Comparison of ENCODE assay signal across 8 cellular contexts in the genomic region with DNA sequence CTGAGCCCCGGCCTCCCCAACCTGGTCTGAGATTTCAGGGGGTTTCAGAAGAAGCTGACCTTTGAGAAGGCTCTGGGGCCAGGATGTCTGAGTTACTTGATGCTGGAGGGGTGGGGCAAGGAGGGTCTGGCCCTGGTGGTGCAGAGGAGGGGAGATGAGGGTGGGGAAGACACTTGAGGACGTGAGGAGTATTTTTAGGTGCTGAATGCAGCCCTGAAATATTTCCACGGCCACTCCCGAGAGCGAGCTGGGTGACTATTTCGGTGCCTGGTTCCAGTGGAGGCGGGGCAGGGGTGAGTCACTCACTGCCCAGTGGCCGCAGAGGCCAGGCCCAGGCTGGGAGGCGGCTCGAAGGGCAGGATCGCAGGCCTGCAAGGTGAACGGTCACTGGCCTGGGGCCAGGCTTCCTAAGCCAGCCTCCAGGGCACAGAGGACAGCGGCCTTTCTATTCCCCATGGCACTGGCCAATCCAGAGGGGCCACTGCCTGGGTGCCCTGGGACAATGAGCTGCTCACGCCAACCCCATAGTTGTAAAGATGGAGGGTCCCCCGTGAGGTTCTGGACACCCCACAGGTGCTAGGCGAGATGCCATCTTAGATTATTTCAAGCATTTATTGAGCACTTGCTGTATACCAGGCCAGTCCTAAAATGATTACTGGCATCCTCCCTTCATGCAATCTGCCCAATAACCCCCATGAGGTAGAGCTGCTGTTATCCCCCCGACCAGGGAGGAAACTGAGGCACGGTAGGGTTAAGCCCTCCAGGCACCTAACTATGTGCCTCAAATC. TPM values are rescaled to one million over a fixed set of nuclear protein-coding genes. Genes with fewer than 3 reads are reported as not detected.
DNase-seq lines count a peak whose midpoint lies in the region; ATAC-seq and TF ChIP-seq lines count a peak whose summit lies in the region.

No MANE protein-coding gene starts in this region.

- peaks cover 10% of the 10 kb centered on the region for H3K36me3 Mint-ChIP-seq in stimulated activated memory B cell treated with anti-CD40 and anti-IgM and Interleukin-4, amounts not matched to agents 10 μg/mL and 1 μg/mL and 100 μg/mL, for 72 hours

- ATAC-seq in stimulated activated memory B cell treated with anti-CD40 and anti-IgM and Interleukin-4, amounts not matched to agents 10 μg/mL and 1 μg/mL and 100 μg/mL, for 72 hours: no peak
- ATAC-seq in GM21381 (IDR thresholded peaks at IDR 0.05; ENCODE audit: unreplicated experiment): no peak

- H3K4me3 ChIP-seq in adipocyte (ENCODE audit: low read length): peak overlapping the region; percentile 27
- no peak overlapping the region for H3K4me3 ChIP-seq in right atrium auricular region
- no peak overlapping the region for H3K4me3 ChIP-seq in BE2C (ENCODE audit: low read depth, low read length)

- H3K36me3 ChIP-seq in adipocyte (ENCODE audit: control insufficient read depth, insufficient read depth, low read length, severe bottlenecking) (no peaks in the 10 kb centered on the region), right atrium auricular region (no peaks in the 10 kb centered on the region), BE2C (peaks cover 3% of the 10 kb centered on the region)

- no peaks in the 10 kb centered on the region for H3K9me3 ChIP-seq in adipocyte (ENCODE audit: control insufficient read depth, low read length)
- H3K9me3 ChIP-seq in right atrium auricular region: no peaks in the 10 kb centered on the region
- no peaks in the 10 kb centered on the region for H3K9me3 ChIP-seq in BE2C

- TF ChIP-seq CTCF in right atrium auricular region (IDR thresholded peaks at IDR 0.05) (no peak), BE2C (IDR thresholded peaks at IDR 0.05; ENCODE audit: low read depth, low read length) (no peak)

- no peaks in the 10 kb centered on the region for H3K27me3 ChIP-seq in adipocyte (replicated peaks; ENCODE audit: control insufficient read depth, insufficient read depth, low read length)
- no peaks in the 10 kb centered on the region for H3K27me3 ChIP-seq in right atrium auricular region
- no peaks in the 10 kb centered on the region for H3K27me3 ChIP-seq in BE2C

- H3K4me1 ChIP-seq in adipocyte (ENCODE audit: control insufficient read depth, insufficient read depth, low read length): peaks cover 41% of the 10 kb centered on the region
- H3K4me1 ChIP-seq in right atrium auricular region: peaks cover 0 to 59% of the 10 kb centered on the region in 2 donors
- H3K4me1 ChIP-seq in BE2C: peaks cover 24% of the 10 kb centered on the region

- no peak overlapping the region for H3K4me3 Mint-ChIP-seq in stimulated activated memory B cell treated with anti-CD40 and anti-IgM and Interleukin-4, amounts not matched to agents 10 μg/mL and 1 μg/mL and 100 μg/mL, for 72 hours

- DNase-seq in HK-2 (ENCODE audit: unreplicated experiment): peak; percentile 85
- DNase-seq in adipocyte (ENCODE audit: low read depth): peak; percentile 72
- peak; percentile 92 for DNase-seq in right atrium auricular region (ENCODE audit: low spot score)
- no peak for DNase-seq in BE2C
- no peak for DNase-seq in NCI-H2107 (lab: John Stamatoyannopoulos, UW)
- no peak for DNase-seq in COLO668 (lab: John Stamatoyannopoulos, UW; ENCODE audit: unreplicated experiment)

- no peaks in the 10 kb centered on the region for H3K9me3 Mint-ChIP-seq in stimulated activated memory B cell treated with anti-CD40 and anti-IgM and Interleukin-4, amounts not matched to agents 10 μg/mL and 1 μg/mL and 100 μg/mL, for 72 hours

- H3K9ac ChIP-seq in adipocyte (ENCODE audit: low read length): peak overlapping the region; percentile 78

- H3K27ac Mint-ChIP-seq in stimulated activated memory B cell treated with anti-CD40 and anti-IgM and Interleukin-4, amounts not matched to agents 10 μg/mL and 1 μg/mL and 100 μg/mL, for 72 hours: peak overlapping the region; percentile 57

- H3K27me3 Mint-ChIP-seq in stimulated activated memory B cell treated with anti-CD40 and anti-IgM and Interleukin-4, amounts not matched to agents 10 μg/mL and 1 μg/mL and 100 μg/mL, for 72 hours: no peaks in the 10 kb centered on the region

- peaks cover 35% of the 10 kb centered on the region for H3K4me1 Mint-ChIP-seq in stimulated activated memory B cell treated with anti-CD40 and anti-IgM and Interleukin-4, amounts not matched to agents 10 μg/mL and 1 μg/mL and 100 μg/mL, for 72 hours

- H3K27ac ChIP-seq in right atrium auricular region: peak overlapping the region; percentile 98 to 99

RNA-seq across cellular contexts. Expression of a gene that starts 19.7 kb away (rescaled TPM):
- 100 to 1,000 TPM; 240 to 420 TPM for total RNA-seq in right atrium auricular region
- 386 TPM for polyA plus RNA-seq in BE2C (2012; ENCODE audit: insufficient read depth, insufficient read length, low read depth)

RNA-seq across cellular contexts. Expression of a gene that starts 21.8 kb away (rescaled TPM):
- total RNA-seq in right atrium auricular region: 10 to 100 TPM; 68.5 to 97.3 TPM
- 534 TPM for polyA plus RNA-seq in BE2C (2012; ENCODE audit: insufficient read depth, insufficient read length, low read depth)

RNA-seq across cellular contexts. Expression of a gene that starts 26.9 kb away (rescaled TPM):
- total RNA-seq in right atrium auricular region: 1 to 10 TPM in 1 of 2 donors, under 1 TPM in 1; 0.52 to 1.5 TPM
- polyA plus RNA-seq in BE2C (2012; ENCODE audit: insufficient read depth, insufficient read length, low read depth): 2.2 TPM

RNA-seq across cellular contexts. Expression of a gene that starts 39.3 kb away (rescaled TPM):
- total RNA-seq in right atrium auricular region: 10 to 100 TPM; 16.4 to 20.6 TPM
- polyA plus RNA-seq in BE2C (2012; ENCODE audit: insufficient read depth, insufficient read length, low read depth): 3.2 TPM

Comparison
In these comparisons a context has a peak if more than half of its experiments do, and no peak if none do; other contexts are left out.
1. DNase-seq: peak in HK-2 (single experiment), adipocyte (single experiment) and right atrium auricular region (single experiment); none in BE2C (single experiment), NCI-H2107 (single experiment) and COLO668 (single experiment).